ENCODE assay signal across 26 cellular contexts in genomic region chr11:2919188-2919587, GRCh38. TPM values are rescaled to one million over a fixed set of nuclear protein-coding genes. Genes with fewer than 3 reads are reported as not detected.
"Had no signal": no experiment of that assay in that cellular context is flagged by ENCODE, and none has a peak within 500 bp of the region (broad histone marks: within the 10 kb centered on the region; RNA-seq: fewer than 3 reads in every experiment).

No MANE protein-coding gene starts in this region.

- H3K4me1 ChIP-seq: esophagus muscularis mucosa, foreskin keratinocyte, gastroesophageal sphincter, pancreas, sigmoid colon, testis had no signal

- H3K4me3 ChIP-seq: coronary artery, esophagus muscularis mucosa, gastroesophageal sphincter, heart left ventricle, hepatocyte, left ventricle myocardium inferior, lower lobe of right lung, pancreas, sigmoid colon, testis, tibial artery had no signal

- DNase-seq: dermis blood vessel endothelial cell; effector memory CD4-positive, alpha-beta T cell; foreskin keratinocyte; left colon; left ventricle myocardium inferior; lower lobe of right lung; natural killer cell; retina; sigmoid colon; stimulated activated CD4-positive, alpha-beta T cell treated with anti-CD3 and anti-CD28 coated beads, Interleukin-2, amount 100 ng/mL, for 24 hours; stimulated activated CD4-positive, alpha-beta T cell treated with anti-CD3 and anti-CD28 coated beads, Interleukin-4, amount 100 ng/mL, for 4 hours; stimulated activated naive CD8-positive, alpha-beta T cell treated with anti-CD3 and anti-CD28 coated beads, Interleukin-15, Interleukin-2, amounts not matched to agents 100 U/mL and 50 U/mL, for 24 hours; substantia nigra; testis; tibial artery had no signal

- H3K27ac ChIP-seq: coronary artery, esophagus muscularis mucosa, foreskin keratinocyte, gastroesophageal sphincter, hepatocyte, left ventricle myocardium inferior, lower lobe of right lung, neutrophil, pancreas, sigmoid colon, testis, tibial artery had no signal

- ATAC-seq: foreskin keratinocyte; gastroesophageal sphincter; left colon; lower lobe of right lung; natural killer cell; pancreas; stimulated activated memory B cell treated with anti-CD40 and anti-IgM and Interleukin-4, amounts not matched to agents 10 μg/mL and 1 μg/mL and 100 μg/mL, for 72 hours; stimulated activated naive CD8-positive, alpha-beta T cell treated with anti-CD3 and anti-CD28 coated beads, Interleukin-15, Interleukin-2, amounts not matched to agents 100 U/mL and 50 U/mL, for 24 hours had no signal

- H3K36me3 ChIP-seq: esophagus muscularis mucosa, gastroesophageal sphincter, heart left ventricle, left ventricle myocardium inferior, lower lobe of right lung, neutrophil, pancreas, sigmoid colon, tibial artery had no signal

- FAIRE-seq: endothelial cell of umbilical vein, pancreas had no signal

- H2AFZ ChIP-seq: hepatocyte had no signal

- H3K27me3 ChIP-seq: foreskin keratinocyte, heart left ventricle, hepatocyte, pancreas, sigmoid colon, testis had no signal

- H3K4me2 ChIP-seq: hepatocyte had no signal

- H3K79me2 ChIP-seq: hepatocyte had no signal

- H3K9me3 ChIP-seq: esophagus muscularis mucosa, gastroesophageal sphincter, heart left ventricle, left ventricle myocardium inferior, lower lobe of right lung, neutrophil, pancreas, sigmoid colon, testis, tibial artery had no signal

RNA-seq across cellular contexts. Expression of gene PHLDA2, which starts 10.0 kb away (rescaled TPM):
- total RNA-seq: left ventricle myocardium inferior, skeletal muscle tissue had no signal
- polyA plus RNA-seq: neural cell had no signal
